Comparison of ENCODE assay signal across 1 cellular context in the genomic region with DNA sequence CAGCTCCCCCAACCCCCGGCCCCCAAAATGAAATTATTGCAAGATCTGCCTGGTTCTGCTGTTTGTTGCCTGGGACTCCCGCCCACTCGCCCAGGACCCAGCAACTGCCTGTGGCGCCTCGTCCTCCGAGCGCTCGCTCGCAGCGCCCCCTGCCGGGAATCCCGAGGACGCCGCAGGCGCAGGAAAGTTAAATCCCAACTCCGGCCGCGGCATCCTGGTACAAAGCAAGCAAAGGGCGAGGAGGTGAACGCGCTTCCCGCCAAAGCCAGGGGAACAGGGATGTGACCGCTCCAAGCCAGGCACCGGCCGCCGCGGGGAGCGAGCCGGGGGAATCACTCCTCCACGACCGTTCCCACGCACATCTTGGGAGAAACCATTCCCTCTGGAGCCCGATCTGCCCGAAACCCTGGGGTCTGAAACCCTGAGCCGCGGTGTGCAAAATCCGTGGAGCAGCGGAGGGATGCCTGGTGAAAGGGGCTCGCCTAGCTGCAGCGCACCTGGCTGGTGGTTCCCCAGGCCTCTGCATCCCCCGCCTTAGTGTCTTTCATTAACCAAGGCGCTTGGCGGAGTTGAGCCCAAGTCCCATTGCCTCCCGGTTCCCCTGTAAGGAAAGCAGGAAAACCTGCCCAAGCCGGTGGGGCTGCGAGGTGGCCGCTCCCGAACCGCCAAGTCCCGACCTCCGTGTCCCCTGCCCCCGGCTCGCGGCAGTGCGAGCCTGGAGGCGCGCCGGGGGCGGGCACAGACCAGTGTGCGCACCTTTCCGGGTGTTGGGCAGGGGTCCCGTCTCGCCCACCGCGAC.
TF ChIP-seq lines count a peak whose summit lies in the region.

No MANE protein-coding gene starts in this region.

TF ChIP-seq in WTC11, 78 proteins besides CTCF, POLR2A, EP300 and RAD21 (continued from another document and continues in another):
- TF ChIP-seq ATF6 (CRISPR knock-in tag; IDR thresholded peaks at IDR 0.05), result no peak
- TF ChIP-seq ZBTB21 (CRISPR knock-in tag; IDR thresholded peaks at IDR 0.05; ENCODE audit: borderline replicate concordance), result no peak
- peak; percentile 71 for TF ChIP-seq SP1 (CRISPR knock-in tag; conservative IDR thresholded peaks at IDR 0.05)
- TF ChIP-seq ZNF138 (CRISPR knock-in tag; conservative IDR thresholded peaks at IDR 0.05), result no peak
- TF ChIP-seq, protein P1, sequence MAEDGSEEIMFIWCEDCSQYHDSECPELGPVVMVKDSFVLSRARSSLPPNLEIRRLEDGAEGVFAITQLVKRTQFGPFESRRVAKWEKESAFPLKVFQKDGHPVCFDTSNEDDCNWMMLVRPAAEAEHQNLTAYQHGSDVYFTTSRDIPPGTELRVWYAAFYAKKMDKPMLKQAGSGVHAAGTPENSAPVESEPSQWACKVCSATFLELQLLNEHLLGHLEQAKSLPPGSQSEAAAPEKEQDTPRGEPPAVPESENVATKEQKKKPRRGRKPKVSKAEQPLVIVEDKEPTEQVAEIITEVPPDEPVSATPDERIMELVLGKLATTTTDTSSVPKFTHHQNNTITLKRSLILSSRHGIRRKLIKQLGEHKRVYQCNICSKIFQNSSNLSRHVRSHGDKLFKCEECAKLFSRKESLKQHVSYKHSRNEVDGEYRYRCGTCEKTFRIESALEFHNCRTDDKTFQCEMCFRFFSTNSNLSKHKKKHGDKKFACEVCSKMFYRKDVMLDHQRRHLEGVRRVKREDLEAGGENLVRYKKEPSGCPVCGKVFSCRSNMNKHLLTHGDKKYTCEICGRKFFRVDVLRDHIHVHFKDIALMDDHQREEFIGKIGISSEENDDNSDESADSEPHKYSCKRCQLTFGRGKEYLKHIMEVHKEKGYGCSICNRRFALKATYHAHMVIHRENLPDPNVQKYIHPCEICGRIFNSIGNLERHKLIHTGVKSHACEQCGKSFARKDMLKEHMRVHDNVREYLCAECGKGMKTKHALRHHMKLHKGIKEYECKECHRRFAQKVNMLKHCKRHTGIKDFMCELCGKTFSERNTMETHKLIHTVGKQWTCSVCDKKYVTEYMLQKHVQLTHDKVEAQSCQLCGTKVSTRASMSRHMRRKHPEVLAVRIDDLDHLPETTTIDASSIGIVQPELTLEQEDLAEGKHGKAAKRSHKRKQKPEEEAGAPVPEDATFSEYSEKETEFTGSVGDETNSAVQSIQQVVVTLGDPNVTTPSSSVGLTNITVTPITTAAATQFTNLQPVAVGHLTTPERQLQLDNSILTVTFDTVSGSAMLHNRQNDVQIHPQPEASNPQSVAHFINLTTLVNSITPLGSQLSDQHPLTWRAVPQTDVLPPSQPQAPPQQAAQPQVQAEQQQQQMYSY (CRISPR knock-in tag; IDR thresholded peaks at IDR 0.05), result no peak
- TF ChIP-seq GTF2I (CRISPR knock-in tag; conservative IDR thresholded peaks at IDR 0.05), result no peak
- TF ChIP-seq, protein P2, sequence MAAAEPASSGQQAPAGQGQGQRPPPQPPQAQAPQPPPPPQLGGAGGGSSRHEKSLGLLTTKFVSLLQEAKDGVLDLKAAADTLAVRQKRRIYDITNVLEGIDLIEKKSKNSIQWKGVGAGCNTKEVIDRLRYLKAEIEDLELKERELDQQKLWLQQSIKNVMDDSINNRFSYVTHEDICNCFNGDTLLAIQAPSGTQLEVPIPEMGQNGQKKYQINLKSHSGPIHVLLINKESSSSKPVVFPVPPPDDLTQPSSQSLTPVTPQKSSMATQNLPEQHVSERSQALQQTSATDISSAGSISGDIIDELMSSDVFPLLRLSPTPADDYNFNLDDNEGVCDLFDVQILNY (CRISPR knock-in tag; IDR thresholded peaks at IDR 0.05), result peak; percentile 96
- no peak for TF ChIP-seq NFE2L1 (CRISPR knock-in tag; IDR thresholded peaks at IDR 0.05)
- TF ChIP-seq, protein P3, sequence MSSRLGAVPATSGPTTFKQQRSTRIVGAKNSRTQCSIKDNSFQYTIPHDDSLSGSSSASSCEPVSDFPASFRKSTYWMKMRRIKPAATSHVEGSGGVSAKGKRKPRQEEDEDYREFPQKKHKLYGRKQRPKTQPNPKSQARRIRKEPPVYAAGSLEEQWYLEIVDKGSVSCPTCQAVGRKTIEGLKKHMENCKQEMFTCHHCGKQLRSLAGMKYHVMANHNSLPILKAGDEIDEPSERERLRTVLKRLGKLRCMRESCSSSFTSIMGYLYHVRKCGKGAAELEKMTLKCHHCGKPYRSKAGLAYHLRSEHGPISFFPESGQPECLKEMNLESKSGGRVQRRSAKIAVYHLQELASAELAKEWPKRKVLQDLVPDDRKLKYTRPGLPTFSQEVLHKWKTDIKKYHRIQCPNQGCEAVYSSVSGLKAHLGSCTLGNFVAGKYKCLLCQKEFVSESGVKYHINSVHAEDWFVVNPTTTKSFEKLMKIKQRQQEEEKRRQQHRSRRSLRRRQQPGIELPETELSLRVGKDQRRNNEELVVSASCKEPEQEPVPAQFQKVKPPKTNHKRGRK (CRISPR knock-in tag; IDR thresholded peaks at IDR 0.05; ENCODE audit: borderline replicate concordance), result no peak
- TF ChIP-seq ZNF121 (CRISPR knock-in tag; IDR thresholded peaks at IDR 0.05), result no peak
- no peak for TF ChIP-seq OVOL2 (CRISPR knock-in tag; IDR thresholded peaks at IDR 0.05; ENCODE audit: borderline replicate concordance)
- no peak for TF ChIP-seq JAZF1 (CRISPR knock-in tag; IDR thresholded peaks at IDR 0.05)
- TF ChIP-seq SOX15 (CRISPR knock-in tag; IDR thresholded peaks at IDR 0.05), result no peak
- peak; percentile 77; the same call in 1 of the 2 replicates for TF ChIP-seq MYBL2 (CRISPR knock-in tag; IDR thresholded peaks at IDR 0.05)
- no peak for TF ChIP-seq CBFB (CRISPR knock-in tag; IDR thresholded peaks at IDR 0.05; ENCODE audit: low read depth)
- no peak for TF ChIP-seq ZNF232 (CRISPR knock-in tag; IDR thresholded peaks at IDR 0.05)
- TF ChIP-seq CDX4 (CRISPR knock-in tag; IDR thresholded peaks at IDR 0.05; ENCODE audit: borderline replicate concordance), result no peak
- no peak for TF ChIP-seq CREB1 (CRISPR knock-in tag; IDR thresholded peaks at IDR 0.05)
- no peak for TF ChIP-seq TEAD4 (CRISPR knock-in tag; IDR thresholded peaks at IDR 0.05)
- no peak for TF ChIP-seq HMGA2 (CRISPR knock-in tag; IDR thresholded peaks at IDR 0.05)
- TF ChIP-seq, protein P4, sequence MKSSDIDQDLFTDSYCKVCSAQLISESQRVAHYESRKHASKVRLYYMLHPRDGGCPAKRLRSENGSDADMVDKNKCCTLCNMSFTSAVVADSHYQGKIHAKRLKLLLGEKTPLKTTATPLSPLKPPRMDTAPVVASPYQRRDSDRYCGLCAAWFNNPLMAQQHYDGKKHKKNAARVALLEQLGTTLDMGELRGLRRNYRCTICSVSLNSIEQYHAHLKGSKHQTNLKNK (CRISPR knock-in tag; IDR thresholded peaks at IDR 0.05), result no peak
- no peak for TF ChIP-seq GABPB1 (CRISPR knock-in tag; IDR thresholded peaks at IDR 0.05)
- TF ChIP-seq TCF7 (CRISPR knock-in tag; IDR thresholded peaks at IDR 0.05; ENCODE audit: low read depth), result no peak
- TF ChIP-seq FOXP4 (CRISPR knock-in tag; IDR thresholded peaks at IDR 0.05), result 0 out of 2 replicates have a peak, but pooled peaks have one; percentile 22
- TF ChIP-seq, protein P5, sequence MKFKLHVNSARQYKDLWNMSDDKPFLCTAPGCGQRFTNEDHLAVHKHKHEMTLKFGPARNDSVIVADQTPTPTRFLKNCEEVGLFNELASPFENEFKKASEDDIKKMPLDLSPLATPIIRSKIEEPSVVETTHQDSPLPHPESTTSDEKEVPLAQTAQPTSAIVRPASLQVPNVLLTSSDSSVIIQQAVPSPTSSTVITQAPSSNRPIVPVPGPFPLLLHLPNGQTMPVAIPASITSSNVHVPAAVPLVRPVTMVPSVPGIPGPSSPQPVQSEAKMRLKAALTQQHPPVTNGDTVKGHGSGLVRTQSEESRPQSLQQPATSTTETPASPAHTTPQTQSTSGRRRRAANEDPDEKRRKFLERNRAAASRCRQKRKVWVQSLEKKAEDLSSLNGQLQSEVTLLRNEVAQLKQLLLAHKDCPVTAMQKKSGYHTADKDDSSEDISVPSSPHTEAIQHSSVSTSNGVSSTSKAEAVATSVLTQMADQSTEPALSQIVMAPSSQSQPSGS (CRISPR knock-in tag; IDR thresholded peaks at IDR 0.05; ENCODE audit: borderline replicate concordance, low read depth), result no peak
- TF ChIP-seq, protein P6, sequence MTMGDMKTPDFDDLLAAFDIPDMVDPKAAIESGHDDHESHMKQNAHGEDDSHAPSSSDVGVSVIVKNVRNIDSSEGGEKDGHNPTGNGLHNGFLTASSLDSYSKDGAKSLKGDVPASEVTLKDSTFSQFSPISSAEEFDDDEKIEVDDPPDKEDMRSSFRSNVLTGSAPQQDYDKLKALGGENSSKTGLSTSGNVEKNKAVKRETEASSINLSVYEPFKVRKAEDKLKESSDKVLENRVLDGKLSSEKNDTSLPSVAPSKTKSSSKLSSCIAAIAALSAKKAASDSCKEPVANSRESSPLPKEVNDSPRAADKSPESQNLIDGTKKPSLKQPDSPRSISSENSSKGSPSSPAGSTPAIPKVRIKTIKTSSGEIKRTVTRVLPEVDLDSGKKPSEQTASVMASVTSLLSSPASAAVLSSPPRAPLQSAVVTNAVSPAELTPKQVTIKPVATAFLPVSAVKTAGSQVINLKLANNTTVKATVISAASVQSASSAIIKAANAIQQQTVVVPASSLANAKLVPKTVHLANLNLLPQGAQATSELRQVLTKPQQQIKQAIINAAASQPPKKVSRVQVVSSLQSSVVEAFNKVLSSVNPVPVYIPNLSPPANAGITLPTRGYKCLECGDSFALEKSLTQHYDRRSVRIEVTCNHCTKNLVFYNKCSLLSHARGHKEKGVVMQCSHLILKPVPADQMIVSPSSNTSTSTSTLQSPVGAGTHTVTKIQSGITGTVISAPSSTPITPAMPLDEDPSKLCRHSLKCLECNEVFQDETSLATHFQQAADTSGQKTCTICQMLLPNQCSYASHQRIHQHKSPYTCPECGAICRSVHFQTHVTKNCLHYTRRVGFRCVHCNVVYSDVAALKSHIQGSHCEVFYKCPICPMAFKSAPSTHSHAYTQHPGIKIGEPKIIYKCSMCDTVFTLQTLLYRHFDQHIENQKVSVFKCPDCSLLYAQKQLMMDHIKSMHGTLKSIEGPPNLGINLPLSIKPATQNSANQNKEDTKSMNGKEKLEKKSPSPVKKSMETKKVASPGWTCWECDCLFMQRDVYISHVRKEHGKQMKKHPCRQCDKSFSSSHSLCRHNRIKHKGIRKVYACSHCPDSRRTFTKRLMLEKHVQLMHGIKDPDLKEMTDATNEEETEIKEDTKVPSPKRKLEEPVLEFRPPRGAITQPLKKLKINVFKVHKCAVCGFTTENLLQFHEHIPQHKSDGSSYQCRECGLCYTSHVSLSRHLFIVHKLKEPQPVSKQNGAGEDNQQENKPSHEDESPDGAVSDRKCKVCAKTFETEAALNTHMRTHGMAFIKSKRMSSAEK (CRISPR knock-in tag; IDR thresholded peaks at IDR 0.05; ENCODE audit: borderline replicate concordance), result no peak
- no peak for TF ChIP-seq ZSCAN18 (CRISPR knock-in tag; IDR thresholded peaks at IDR 0.05)
- TF ChIP-seq NR1H2 (CRISPR knock-in tag; IDR thresholded peaks at IDR 0.05), result no peak
- no peak for TF ChIP-seq PREB (CRISPR knock-in tag; IDR thresholded peaks at IDR 0.05; ENCODE audit: borderline replicate concordance)
